19 cellular contexts compared by ENCODE assay signal in genomic region chr12:116093915-116094314, GRCh38.
DNase-seq lines count a peak whose midpoint lies in the region; ATAC-seq, FAIRE-seq and TF ChIP-seq lines count a peak whose summit lies in the region.
"Had no signal": no experiment of that assay in that cellular context is flagged by ENCODE, and none has a peak within 500 bp of the region (broad histone marks: within the 10 kb centered on the region; RNA-seq: fewer than 3 reads in every experiment).

No MANE protein-coding gene starts in this region.

- no peak for TF ChIP-seq RAD21 in HepG2 (CRISPR knock-in tag; IDR thresholded peaks at IDR 0.05)

- H3K4me2 ChIP-seq in OCI-LY7 (ENCODE audit: low read length) = no peak overlapping the region
- H3K4me2 ChIP-seq in HepG2 (ENCODE audit: low read depth, low read length) = no peak overlapping the region
- H3K4me2 ChIP-seq: SK-N-SH had no signal

- intact Hi-C loops in OCI-LY7 (cut with micrococcal nuclease; ENCODE audit: unreplicated experiment) (no loop called here), psoas muscle (cut with DNase I) (no loop called here), HepG2 (cut with micrococcal nuclease; ENCODE audit: unreplicated experiment) (no loop called here), testis (cut with DNase I; ENCODE audit: low total_unique reads) (no loop called here)

- WGBS in psoas muscle, 3 donors = 38 to 60% (median 51%) methylated on average over 1 of the region's 1 CpG
- 82% methylated on average over 1 of the region's 1 CpG for WGBS in HepG2 (ENCODE audit: low lambda C conversion rate)
- WGBS in testis, 2 donors = 92 to 93% methylated on average over 1 of the region's 1 CpG

- H3K36me3 ChIP-seq in OCI-LY7 (ENCODE audit: insufficient read depth, low read length) = no peaks in the 10 kb centered on the region
- H3K36me3 ChIP-seq in psoas muscle (ENCODE audit: insufficient read depth in 1 of 2, low read depth in 1 of 2) = peaks cover 0 to 8% of the 10 kb centered on the region in 2 donors
- no peaks in the 10 kb centered on the region; a peak in 1 of 5 replicates for H3K36me3 ChIP-seq in HepG2 (replicated peaks in 1 of 2; ENCODE audit: control insufficient read depth in 1 of 2, insufficient read depth in 2 of 2, low read length in 2 of 2)
- no peaks in the 10 kb centered on the region for H3K36me3 ChIP-seq in testis (ENCODE audit: low read depth, missing control alignments)

- H3K79me2 ChIP-seq in OCI-LY7 (ENCODE audit: insufficient read depth, low read depth, low read length) = no peaks in the 10 kb centered on the region
- H3K79me2 ChIP-seq in HepG2 (ENCODE audit: insufficient read depth, low read length) = no peaks in the 10 kb centered on the region

- TF ChIP-seq EP300 in HepG2 (IDR thresholded peaks at IDR 0.05; ENCODE audit: low read depth in 2 of 2, low read length in 2 of 2) = no peak
- TF ChIP-seq EP300 in HepG2 (CRISPR knock-in tag; IDR thresholded peaks at IDR 0.05; ENCODE audit: borderline replicate concordance) = no peak

- H3K4me1 ChIP-seq in OCI-LY7 (ENCODE audit: insufficient read depth, low read length, poor library complexity, severe bottlenecking) = no peaks in the 10 kb centered on the region
- H3K4me1 ChIP-seq in psoas muscle = peaks cover 27% of the 10 kb centered on the region
- H3K4me1 ChIP-seq in HepG2 (ENCODE audit: insufficient read depth, low read length) = peaks cover 12% of the 10 kb centered on the region
- H3K4me1 ChIP-seq in testis = no peaks in the 10 kb centered on the region

- FAIRE-seq in HepG2 (lab: Jason Lieb, UNC) = no peak

- BruUV-seq in OCI-LY7 (replicated peaks; lab: Mats Ljungman, UMichigan) (TSS peak; percentile 22), HepG2 (replicated peaks; lab: Mats Ljungman, UMichigan) (no TSS peak)

- H3K4me3 ChIP-seq in OCI-LY7 (ENCODE audit: low read depth, low read length, poor library complexity, severe bottlenecking) = no peak overlapping the region
- H3K4me3 ChIP-seq in fibroblast of mammary gland (ENCODE audit: control insufficient read depth, low read depth, low read length) = no peak overlapping the region
- H3K4me3 ChIP-seq in psoas muscle = no peak overlapping the region
- no peak overlapping the region for H3K4me3 ChIP-seq in HepG2 (replicated peaks in 1 of 3; ENCODE audit: insufficient read depth in 1 of 3, low read depth in 2 of 3, low read length in 3 of 3)
- no peak overlapping the region for H3K4me3 ChIP-seq in testis

- POLR2A ChIA-PET in OCI-LY7 (lab: Charles Lee) (interaction anchor here (1.0 kb wide), 1 partner anchor 30 kb away, joined by 3 read pairs; no protein-coding TSS in a partner anchor), HepG2 (lab: Yijun Ruan, JAX) (no interaction called here)

- TF ChIP-seq CTCF in OCI-LY7 (conservative IDR thresholded peaks at IDR 0.05; ENCODE audit: low read length) (no peak), fibroblast of mammary gland (conservative IDR thresholded peaks at IDR 0.05; ENCODE audit: control insufficient read depth, insufficient read depth, low read depth, low read length) (no peak), psoas muscle (IDR thresholded peaks at IDR 0.05) (no peak), HepG2 (CRISPR knock-in tag; IDR thresholded peaks at IDR 0.05) (no peak), testis (IDR thresholded peaks at IDR 0.05) (no peak)

- DNase-seq in HCEC 1CT (peak; percentile 3), OCI-LY7 (ENCODE audit: low spot score) (no peak), fibroblast of mammary gland (ENCODE audit: low read depth) (peak; percentile 23), psoas muscle (no peak), HepG2 (ENCODE audit: low spot score) (no peak), testis (no peak)
- DNase-seq: CD8-positive, alpha-beta T cell; DND-41; GF-D8; Kasumi-1; MV-4-11; NCI-H1436; NCI-H2029 treated with DMSO at 0.1 percent for 48 hours; NCI-H226; NCI-H774; Right ventricle myocardium superior; SK-N-SH had no signal

- peaks cover 2% of the 10 kb centered on the region; the same call in 1 of the 2 replicates for H4K20me1 ChIP-seq in OCI-LY7 (ENCODE audit: insufficient read depth, low read length)
- H4K20me1 ChIP-seq in HepG2 (ENCODE audit: insufficient read depth, low read length) = no peaks in the 10 kb centered on the region

- in situ Hi-C loops in HepG2 (cut with HindIII; ENCODE audit: extremely low pct_ligation_motif_present, low pct_unique_long_range_greater_than_20kb) = no loop called here

- H3K27ac ChIP-seq in OCI-LY7 (ENCODE audit: low read depth, low read length, poor library complexity, severe bottlenecking) (no peak overlapping the region), psoas muscle (no peak overlapping the region), HepG2 (ENCODE audit: extremely low read length, insufficient read depth, low read length) (no peak overlapping the region), testis (no peak overlapping the region)

- H3K27me3 ChIP-seq in psoas muscle (ENCODE audit: insufficient read depth in 3 of 3, low read length in 2 of 3) (no peaks in the 10 kb centered on the region), HepG2 (ENCODE audit: control insufficient read depth in 1 of 2, insufficient read depth in 2 of 2, low read length in 2 of 2) (no peaks in the 10 kb centered on the region), testis (no peaks in the 10 kb centered on the region)

- H3K9me2 ChIP-seq in OCI-LY7 (ENCODE audit: insufficient read depth, low read length) = no peaks in the 10 kb centered on the region
- H3K9me2 ChIP-seq: SK-N-SH had no signal

- no peaks in the 10 kb centered on the region for H3K9me3 ChIP-seq in OCI-LY7 (ENCODE audit: low read length)
- H3K9me3 ChIP-seq in psoas muscle = no peaks in the 10 kb centered on the region
- H3K9me3 ChIP-seq in HepG2 (ENCODE audit: low read length) = no peaks in the 10 kb centered on the region
- no peaks in the 10 kb centered on the region for H3K9me3 ChIP-seq in testis
- H3K9me3 ChIP-seq: SK-N-SH had no signal

- ATAC-seq in psoas muscle (peak; percentile 56 to 85 (median 72)), HepG2 (no peak), GM18519 (IDR thresholded peaks at IDR 0.05; ENCODE audit: low FRiP score, unreplicated experiment) (no peak)
- ATAC-seq: CD8-positive, alpha-beta T cell; Panc1 had no signal

- CTCF ChIA-PET in OCI-LY7 (lab: Charles Lee; ENCODE audit: unreplicated experiment) = no interaction called here
- CTCF ChIA-PET in HepG2 (lab: Yijun Ruan, JAX; ENCODE audit: low intra/inter-chr PET ratio, low total read pairs) = no interaction called here

- H3K9ac ChIP-seq in HepG2 (ENCODE audit: insufficient read depth, low read depth, low read length) = no peak overlapping the region
- H3K9ac ChIP-seq: SK-N-SH had no signal

- no peak overlapping the region for H2AFZ ChIP-seq in OCI-LY7 (ENCODE audit: low read length)
- no peak overlapping the region for H2AFZ ChIP-seq in HepG2 (ENCODE audit: low read length)

- TF ChIP-seq POLR2A in HepG2 (IDR thresholded peaks at IDR 0.05; ENCODE audit: insufficient read depth in 1 of 2, low read depth in 2 of 2, low read length in 2 of 2) (no peak), testis (IDR thresholded peaks at IDR 0.05) (no peak)

TF ChIP-seq in HepG2, 621 proteins besides CTCF, POLR2A, EP300 and RAD21 (continues in another document):
- TF ChIP-seq SALL1 (CRISPR knock-in tag; IDR thresholded peaks at IDR 0.05) (no peak), ZUFSP (CRISPR knock-in tag; IDR thresholded peaks at IDR 0.05; ENCODE audit: borderline replicate concordance) (no peak), ZNF546 (CRISPR knock-in tag; conservative IDR thresholded peaks at IDR 0.05) (no peak), CBX5 (CRISPR knock-in tag; IDR thresholded peaks at IDR 0.05; ENCODE audit: borderline replicate concordance) (no peak), ZKSCAN1 (IDR thresholded peaks at IDR 0.05; ENCODE audit: low read length) (no peak), SKI (IDR thresholded peaks at IDR 0.05; ENCODE audit: partially characterized antibody) (no peak), ZNF687 (CRISPR knock-in tag; IDR thresholded peaks at IDR 0.05) (no peak), EED (CRISPR knock-in tag; IDR thresholded peaks at IDR 0.05) (no peak)

Comparison
In these comparisons a context has a peak if more than half of its experiments do, and no peak if none do; other contexts are left out.
1. DNase-seq: peak in HCEC 1CT (single experiment) and fibroblast of mammary gland (single experiment); none in OCI-LY7 (single experiment), psoas muscle (0 of 2), HepG2 (single experiment) and testis (single experiment).
2. ATAC-seq: peak in psoas muscle (4 of 4); none in HepG2 (single experiment) and GM18519 (single experiment).